ENCODE assay signal across 8 cellular contexts in genomic region chr5:154447074-154447725, GRCh38. TPM values are rescaled to one million over a fixed set of nuclear protein-coding genes. Genes with fewer than 3 reads are reported as not detected.
DNase-seq lines count a peak whose midpoint lies in the region; ATAC-seq and TF ChIP-seq lines count a peak whose summit lies in the region.

No MANE protein-coding gene starts in this region.

- DNase-seq in activated T-cell treated with anti-CD3 and anti-CD28 coated beads, Interleukin-2, amount 50 U/mL, for 4 hours: no peak
- no peak for DNase-seq in activated T-cell treated with anti-CD3 and anti-CD28 coated beads, Interleukin-2, amount 50 U/mL, for 48 hours
- DNase-seq in activated naive CD8-positive, alpha-beta T cell treated with anti-CD3 and anti-CD28 coated beads for 36 hours: no peak
- DNase-seq in left lung: no peak
- no peak for DNase-seq in tibial artery
- DNase-seq in activated CD4-positive, alpha-beta T cell treated with anti-CD3 and anti-CD28 coated beads for 48 hours: no peak
- no peak for DNase-seq in DMS53 treated with DMSO at 0.1 percent for 48 hours (lab: John Stamatoyannopoulos, UW; ENCODE audit: unreplicated experiment)

- TF ChIP-seq CTCF in left lung (IDR thresholded peaks at IDR 0.05) (no peak), tibial artery (IDR thresholded peaks at IDR 0.05) (no peak)

- no peaks in the 10 kb centered on the region for H3K9me3 ChIP-seq in left lung
- no peaks in the 10 kb centered on the region for H3K9me3 ChIP-seq in tibial artery

- H3K4me3 Mint-ChIP-seq in activated T-cell treated with anti-CD3 and anti-CD28 coated beads, Interleukin-2, amount 50 U/mL, for 4 hours: peak overlapping the region; percentile 89
- H3K4me3 Mint-ChIP-seq in activated naive CD8-positive, alpha-beta T cell treated with anti-CD3 and anti-CD28 coated beads for 36 hours: peak overlapping the region; percentile 90

- peaks cover 55% of the 10 kb centered on the region for H3K4me1 Mint-ChIP-seq in activated T-cell treated with anti-CD3 and anti-CD28 coated beads, Interleukin-2, amount 50 U/mL, for 4 hours (ENCODE audit: low read depth)
- H3K4me1 Mint-ChIP-seq in activated naive CD8-positive, alpha-beta T cell treated with anti-CD3 and anti-CD28 coated beads for 36 hours: peaks cover 37% of the 10 kb centered on the region

- no peak for ATAC-seq in activated T-cell treated with anti-CD3 and anti-CD28 coated beads, Interleukin-2, amount 50 U/mL, for 4 hours
- ATAC-seq in left lung (no peak), GM18505 (IDR thresholded peaks at IDR 0.05; ENCODE audit: unreplicated experiment) (no peak)

- no peaks in the 10 kb centered on the region for H3K27me3 ChIP-seq in left lung
- H3K27me3 ChIP-seq in tibial artery: no peaks in the 10 kb centered on the region

- peaks cover 17% of the 10 kb centered on the region for H3K36me3 Mint-ChIP-seq in activated T-cell treated with anti-CD3 and anti-CD28 coated beads, Interleukin-2, amount 50 U/mL, for 4 hours (ENCODE audit: insufficient read depth)
- H3K36me3 Mint-ChIP-seq in activated naive CD8-positive, alpha-beta T cell treated with anti-CD3 and anti-CD28 coated beads for 36 hours: peaks cover 19% of the 10 kb centered on the region

- H3K4me3 ChIP-seq in left lung (peak overlapping the region; percentile 91 to 99), tibial artery (peak overlapping the region; percentile 89 to 98)

- peaks cover 0 to 30% of the 10 kb centered on the region in 2 donors for H3K36me3 ChIP-seq in left lung
- H3K36me3 ChIP-seq in tibial artery: peaks cover 17 to 21% (median 17%) of the 10 kb centered on the region in 3 donors

- peak overlapping the region; percentile 80 to 90 for H3K27ac ChIP-seq in left lung
- H3K27ac ChIP-seq in tibial artery: peak overlapping the region; percentile 86 to 91

- H3K4me1 ChIP-seq in left lung (peaks cover 9 to 55% of the 10 kb centered on the region in 2 donors), tibial artery (peaks cover 0 to 38% (median 29%) of the 10 kb centered on the region in 4 donors)

- H3K9me3 Mint-ChIP-seq in activated T-cell treated with anti-CD3 and anti-CD28 coated beads, Interleukin-2, amount 50 U/mL, for 4 hours: no peaks in the 10 kb centered on the region
- H3K9me3 Mint-ChIP-seq in activated naive CD8-positive, alpha-beta T cell treated with anti-CD3 and anti-CD28 coated beads for 36 hours: no peaks in the 10 kb centered on the region

- peak overlapping the region; percentile 42 for H3K27ac Mint-ChIP-seq in activated naive CD8-positive, alpha-beta T cell treated with anti-CD3 and anti-CD28 coated beads for 36 hours

- no peak for TF ChIP-seq POLR2A in GM18505 (IDR thresholded peaks at IDR 0.05; ENCODE audit: borderline replicate concordance, extremely low read depth, insufficient read depth, insufficient read length)

- no peaks in the 10 kb centered on the region for H3K27me3 Mint-ChIP-seq in activated T-cell treated with anti-CD3 and anti-CD28 coated beads, Interleukin-2, amount 50 U/mL, for 4 hours (ENCODE audit: low read depth)
- no peaks in the 10 kb centered on the region for H3K27me3 Mint-ChIP-seq in activated naive CD8-positive, alpha-beta T cell treated with anti-CD3 and anti-CD28 coated beads for 36 hours

- intact Hi-C loops in left lung (cut with DNase I) (no loop called here), tibial artery (cut with DNase I; ENCODE audit: low total_unique reads) (no loop called here)

RNA-seq across cellular contexts. Expression of gene SAP30L, which starts 1.4 kb away (rescaled TPM):
- 10 to 100 TPM; 22.5 to 27.0 (median 24.0) TPM for total RNA-seq in activated T-cell treated with anti-CD3 and anti-CD28 coated beads, Interleukin-2, amount 50 U/mL, for 4 hours
- 10 to 100 TPM; 24.8 to 25.8 TPM for total RNA-seq in activated naive CD8-positive, alpha-beta T cell treated with anti-CD3 and anti-CD28 coated beads for 36 hours
- 10 to 100 TPM; 31.1 to 34.8 TPM for total RNA-seq in left lung

RNA-seq across cellular contexts. Expression of gene HAND1, which starts 30.8 kb away (rescaled TPM):
- not detected for total RNA-seq in activated T-cell treated with anti-CD3 and anti-CD28 coated beads, Interleukin-2, amount 50 U/mL, for 4 hours
- total RNA-seq in activated naive CD8-positive, alpha-beta T cell treated with anti-CD3 and anti-CD28 coated beads for 36 hours: not detected
- not detected for total RNA-seq in left lung
